Comparison of ENCODE assay signal across 8 cellular contexts in genomic region chr2:231545105-231545902, GRCh38. TPM values are rescaled to one million over a fixed set of nuclear protein-coding genes. Genes with fewer than 3 reads are reported as not detected.
A peak's percentile ranks its signal among the peaks of the same experiment; 100 is the strongest.
DNase-seq lines count a peak whose midpoint lies in the region; ATAC-seq and TF ChIP-seq lines count a peak whose summit lies in the region.

No MANE protein-coding gene starts in this region.

- H3K36me3 Mint-ChIP-seq in activated T-cell treated with anti-CD3 and anti-CD28 coated beads, Interleukin-2, amount 50 U/mL, for 72 hours (ENCODE audit: insufficient read depth in 2 of 2), result peaks cover 6 to 17% of the 10 kb centered on the region in 2 donors

- no peak for TF ChIP-seq CTCF in GM13977 (IDR thresholded peaks at IDR 0.05; ENCODE audit: extremely low read depth, insufficient read depth, missing control alignments)

- peaks cover 4 to 10% of the 10 kb centered on the region in 2 donors for H3K9me3 Mint-ChIP-seq in activated T-cell treated with anti-CD3 and anti-CD28 coated beads, Interleukin-2, amount 50 U/mL, for 72 hours

- H3K27ac Mint-ChIP-seq in activated T-cell treated with anti-CD3 and anti-CD28 coated beads, Interleukin-2, amount 50 U/mL, for 72 hours, result peak overlapping the region; percentile 27

- peaks cover 24% of the 10 kb centered on the region for H3K4me1 Mint-ChIP-seq in activated T-cell treated with anti-CD3 and anti-CD28 coated beads, Interleukin-2, amount 50 U/mL, for 72 hours (ENCODE audit: low read depth)

- DNase-seq in GM13977 (ENCODE audit: low spot score) (peak; percentile 85), H4 (ENCODE audit: low spot score) (peak; percentile 77), MV-4-11 (lab: John Stamatoyannopoulos, UW) (peak; percentile 100), kidney tubule cell (ENCODE audit: low spot score) (peak; percentile 35), NCI-H2107 treated with DMSO at 0.1 percent for 48 hours (lab: John Stamatoyannopoulos, UW; ENCODE audit: unreplicated experiment) (no peak), NCI-H2029 (lab: John Stamatoyannopoulos, UW) (no peak)
- peak; percentile 81 to 82 for DNase-seq in activated T-cell treated with anti-CD3 and anti-CD28 coated beads, Interleukin-2, amount 50 U/mL, for 72 hours
- peak; percentile 21 to 41 for DNase-seq in stimulated activated CD8-positive, alpha-beta memory T cell treated with anti-CD3 and anti-CD28 coated beads, Interleukin-7, amount 100 ng/mL, for 1 hour (ENCODE audit: low read depth in 2 of 2)

- peaks cover 9% of the 10 kb centered on the region for H3K27me3 Mint-ChIP-seq in activated T-cell treated with anti-CD3 and anti-CD28 coated beads, Interleukin-2, amount 50 U/mL, for 72 hours (ENCODE audit: low read depth)

- ATAC-seq in activated T-cell treated with anti-CD3 and anti-CD28 coated beads, Interleukin-2, amount 50 U/mL, for 72 hours (replicated peaks in 1 of 2), result peak; percentile 99

- H3K4me3 Mint-ChIP-seq in activated T-cell treated with anti-CD3 and anti-CD28 coated beads, Interleukin-2, amount 50 U/mL, for 72 hours, result peak overlapping the region; percentile 77 to 88

- in situ Hi-C loops in GM13977 (cut with MboI; ENCODE audit: low pct_unique_long_range_greater_than_20kb, low sequenced_read_pairs, unreplicated experiment), result no loop called here

RNA-seq across cellular contexts. Expression of gene NMUR1, which starts 15.1 kb away (rescaled TPM):
- not detected in 2 replicates for total RNA-seq in H4 (2014; rRNA removed; shearing (Covaris generic))
- under 1 TPM in 1 of 2 donors, not detected in 1; 0.21 TPM for total RNA-seq in activated T-cell treated with anti-CD3 and anti-CD28 coated beads, Interleukin-2, amount 50 U/mL, for 72 hours

RNA-seq across cellular contexts. Expression of gene TEX44, which starts 47.4 kb away (rescaled TPM):
- not detected in 2 replicates for total RNA-seq in H4 (2014; rRNA removed; shearing (Covaris generic))
- total RNA-seq in activated T-cell treated with anti-CD3 and anti-CD28 coated beads, Interleukin-2, amount 50 U/mL, for 72 hours, result not detected

Comparison
In these comparisons a context has a peak if more than half of its experiments do, and no peak if none do; other contexts are left out.
1. DNase-seq: peak in GM13977 (single experiment), H4 (single experiment), MV-4-11 (single experiment), activated T-cell treated with anti-CD3 and anti-CD28 coated beads, Interleukin-2, amount 50 U/mL, for 72 hours (2 of 2), kidney tubule cell (single experiment) and stimulated activated CD8-positive, alpha-beta memory T cell treated with anti-CD3 and anti-CD28 coated beads, Interleukin-7, amount 100 ng/mL, for 1 hour (2 of 2); none in NCI-H2107 treated with DMSO at 0.1 percent for 48 hours (single experiment) and NCI-H2029 (single experiment).